ENCODE assay signal across 9 cellular contexts in genomic region chr7:25820432-25821040, GRCh38.
DNase-seq lines count a peak whose midpoint lies in the region; ATAC-seq and TF ChIP-seq lines count a peak whose summit lies in the region.
"Had no signal": no experiment of that assay in that cellular context is flagged by ENCODE, and none has a peak within 500 bp of the region (broad histone marks: within the 10 kb centered on the region; RNA-seq: fewer than 3 reads in every experiment).

No MANE protein-coding gene starts in this region.

- H3K36me3 ChIP-seq in spleen, result no peaks in the 10 kb centered on the region

- no peak for TF ChIP-seq POLR2A in spleen (IDR thresholded peaks at IDR 0.05)

- peak; percentile 57; the same call in 1 of the 2 replicates for TF ChIP-seq CTCF in GM12875 (IDR thresholded peaks at IDR 0.05; ENCODE audit: borderline replicate concordance, insufficient read depth, low read depth, low read length)
- peak; percentile 67 for TF ChIP-seq CTCF in glutamatergic neuron (IDR thresholded peaks at IDR 0.05; ENCODE audit: partially characterized antibody, unreplicated experiment)
- peak in 4 of 11 experiments; percentile 34 to 40 (median 38) for TF ChIP-seq CTCF in spleen (IDR thresholded peaks at IDR 0.05 in 8 of 11, conservative IDR thresholded peaks at IDR 0.05 in 3 of 11)

- H3K9me3 Mint-ChIP-seq in glutamatergic neuron (ENCODE audit: unreplicated experiment), result no peaks in the 10 kb centered on the region

- no peak overlapping the region for H3K27ac Mint-ChIP-seq in glutamatergic neuron (ENCODE audit: unreplicated experiment)
- no peak overlapping the region for H3K27ac Mint-ChIP-seq in T-helper 17 cell

- H3K4me3 ChIP-seq in GM12875 (ENCODE audit: low read depth, low read length), result no peak overlapping the region
- no peak overlapping the region for H3K4me3 ChIP-seq in spleen

- WGBS in spleen, 5 donors, result 69 to 85% (median 77%) methylated on average over 5 of the region's 5 CpGs

- intact Hi-C loops in spleen (cut with DNase I; ENCODE audit: low total_unique reads), result no loop called here

- H3K27me3 Mint-ChIP-seq in glutamatergic neuron (ENCODE audit: unreplicated experiment) (peaks cover 1% of the 10 kb centered on the region), T-helper 17 cell (peaks cover 53% of the 10 kb centered on the region)

- ATAC-seq in GM21529 (IDR thresholded peaks at IDR 0.05; ENCODE audit: unreplicated experiment), result no peak
- no peak for ATAC-seq in T-helper 17 cell
- ATAC-seq: activated T-cell treated with anti-CD3 and anti-CD28 coated beads, Interleukin-2, amount 50 U/mL, for 4 hours had no signal

- no peak overlapping the region for H3K27ac ChIP-seq in spleen

- H3K4me1 ChIP-seq in spleen, result no peaks in the 10 kb centered on the region

- DNase-seq in AG20443 (ENCODE audit: low spot score) (peak; percentile 49), OCI-M1 (lab: John Stamatoyannopoulos, UW) (peak; percentile 39), glutamatergic neuron (peak; percentile 30), NCI-H2227 treated with DMSO at 0.1 percent for 48 hours (lab: John Stamatoyannopoulos, UW) (no peak), spleen (no peak), T-helper 17 cell (no peak)
- DNase-seq: activated T-cell treated with anti-CD3 and anti-CD28 coated beads, Interleukin-2, amount 50 U/mL, for 4 hours had no signal

- peaks cover 0 to 36% (median 0%) of the 10 kb centered on the region in 7 donors for H3K27me3 ChIP-seq in spleen (replicated peaks in 1 of 7)

- H3K9me3 ChIP-seq in spleen (peaks cover 0 to 12% (median 0%) of the 10 kb centered on the region in 8 donors), T-helper 17 cell (ENCODE audit: control insufficient read depth, low read length, poor library complexity, severe bottlenecking) (no peaks in the 10 kb centered on the region)

- H3K4me3 Mint-ChIP-seq in glutamatergic neuron (ENCODE audit: unreplicated experiment) (no peak overlapping the region), T-helper 17 cell (no peak overlapping the region)
- H3K4me3 Mint-ChIP-seq: activated T-cell treated with anti-CD3 and anti-CD28 coated beads, Interleukin-2, amount 50 U/mL, for 4 hours had no signal

- H3K4me1 Mint-ChIP-seq in glutamatergic neuron (ENCODE audit: low read depth, unreplicated experiment) (no peaks in the 10 kb centered on the region), T-helper 17 cell (no peaks in the 10 kb centered on the region)

- H3K36me3 Mint-ChIP-seq in glutamatergic neuron (ENCODE audit: unreplicated experiment) (no peaks in the 10 kb centered on the region), T-helper 17 cell (ENCODE audit: low read depth) (no peaks in the 10 kb centered on the region)

Comparison
In these comparisons a context has a peak if more than half of its experiments do, and no peak if none do; other contexts are left out.
1. DNase-seq: peak in AG20443 (single experiment), OCI-M1 (single experiment) and glutamatergic neuron (single experiment); none in NCI-H2227 treated with DMSO at 0.1 percent for 48 hours (single experiment), spleen (single experiment) and T-helper 17 cell (0 of 3).